ENCODE assay signal across 8 cellular contexts in genomic region chr21:31559368-31560119, GRCh38.
A peak's percentile ranks its signal among the peaks of the same experiment; 100 is the strongest.
DNase-seq lines count a peak whose midpoint lies in the region; ATAC-seq and TF ChIP-seq lines count a peak whose summit lies in the region.

No MANE protein-coding gene starts in this region.

- peak overlapping the region; percentile 84 for H3K4me2 ChIP-seq in HCT116 (ENCODE audit: low read length)

- no peaks in the 10 kb centered on the region for H3K9me2 ChIP-seq in HCT116 (ENCODE audit: insufficient read depth)

- H3K27me3 Mint-ChIP-seq in T-helper 2 cell treated with Interferon-gamma antibody and Interleukin-4, amounts not matched to agents 5 μg/mL and 100 μg/mL, for 36 hours (ENCODE audit: low read depth) = peaks cover 43% of the 10 kb centered on the region

- H3K4me3 ChIP-seq in HCT116 (replicated peaks in 1 of 2; ENCODE audit: low read depth in 1 of 2, low read length in 2 of 2) (peak overlapping the region; percentile 52 to 65), sigmoid colon (peak overlapping the region; percentile 12 to 64 (median 52))

- peaks cover 31% of the 10 kb centered on the region for H3K79me2 ChIP-seq in HCT116 (ENCODE audit: insufficient read depth, low read length)

- CTCF ChIA-PET in HCT116 (lab: Charles Lee) = interaction anchor here (0.5 to 1.7 kb wide), 5 partner anchors 12 to 212 kb away, joined by 3 to 5 read pairs (median 4); no protein-coding TSS in a partner anchor

- H3K4me1 Mint-ChIP-seq in T-helper 2 cell treated with Interferon-gamma antibody and Interleukin-4, amounts not matched to agents 5 μg/mL and 100 μg/mL, for 36 hours (ENCODE audit: low read depth) = peaks cover 32% of the 10 kb centered on the region

- 3 to 4% methylated on average over 54 of the region's 54 CpGs for WGBS in sigmoid colon, 2 donors

- peak; percentile 84 for ATAC-seq in HCT116

- TF ChIP-seq POLR2A in HCT116 (IDR thresholded peaks at IDR 0.05; ENCODE audit: borderline replicate concordance, extremely low read depth, insufficient read depth, insufficient read length) (no peak), sigmoid colon (IDR thresholded peaks at IDR 0.05) (no peak)

- POLR2A ChIA-PET in HCT116 (lab: Charles Lee) = interaction anchor here (0.6 to 1.8 kb wide), 13 partner anchors 11 to 357 kb away, joined by 3 to 6 read pairs (median 3); no protein-coding TSS in a partner anchor

- H3K4me3 Mint-ChIP-seq in T-helper 2 cell treated with Interferon-gamma antibody and Interleukin-4, amounts not matched to agents 5 μg/mL and 100 μg/mL, for 36 hours = peak overlapping the region; percentile 97

- no peak for TF ChIP-seq RAD21 in HCT116 (IDR thresholded peaks at IDR 0.05; ENCODE audit: low read depth)

- H3K36me3 ChIP-seq in HCT116 (ENCODE audit: control insufficient read depth in 1 of 2, insufficient read depth in 2 of 2, low read length in 2 of 2) = no peaks in the 10 kb centered on the region
- H3K36me3 ChIP-seq in sigmoid colon = no peaks in the 10 kb centered on the region

- no peak for TF ChIP-seq EP300 in sigmoid colon (IDR thresholded peaks at IDR 0.05)

- no peak overlapping the region for H2AFZ ChIP-seq in HCT116 (ENCODE audit: low read depth, low read length, poor library complexity, severe bottlenecking)

- peak overlapping the region; percentile 70 for H3K9ac ChIP-seq in HCT116 (ENCODE audit: low read length)

- TSS peak; percentile 80 for BruUV-seq in HCT116 (replicated peaks; lab: Mats Ljungman, UMichigan)

- H3K27ac ChIP-seq in HCT116 (ENCODE audit: low read depth, low read length) (peak overlapping the region; percentile 66), sigmoid colon (no peak overlapping the region)

- H3K27ac Mint-ChIP-seq in T-helper 2 cell treated with Interferon-gamma antibody and Interleukin-4, amounts not matched to agents 5 μg/mL and 100 μg/mL, for 36 hours = peak overlapping the region; percentile 90

- H4K20me1 ChIP-seq in HCT116 (ENCODE audit: insufficient read depth) = no peaks in the 10 kb centered on the region

- intact Hi-C loops in HCT116 (cut with micrococcal nuclease) = loop anchor here (2.0 kb wide), 1 partner anchor 205 kb away; no protein-coding TSS in a partner anchor
- intact Hi-C loops in sigmoid colon (cut with DNase I) = no loop called here

- H3K4me1 ChIP-seq in HCT116 (ENCODE audit: control insufficient read depth in 1 of 2, insufficient read depth in 2 of 2, low read length in 2 of 2) (peaks cover 26 to 49% of the 10 kb centered on the region in 2 experiments), sigmoid colon (peaks cover 0 to 29% (median 26%) of the 10 kb centered on the region in 4 donors)

- H3K36me3 Mint-ChIP-seq in T-helper 2 cell treated with Interferon-gamma antibody and Interleukin-4, amounts not matched to agents 5 μg/mL and 100 μg/mL, for 36 hours (ENCODE audit: low read depth) = no peaks in the 10 kb centered on the region

- RAD21 ChIA-PET in HCT116 (lab: Charles Lee; ENCODE audit: low non-redundant PET in 1 of 2, low total read pairs in 2 of 2, uncharacterized antibody in 2 of 2, unreplicated experiment in 2 of 2) = interaction anchor here in 1 of 2 experiments (0.7 kb wide), 1 partner anchor 199 kb away, joined by 4 read pairs; no protein-coding TSS in a partner anchor

- DNase-seq in ELF-1 (ENCODE audit: low read depth, low spot score) (peak; percentile 99), HCT116 (ENCODE audit: low read depth, low spot score) (peak; percentile 86), NCI-H1105 treated with DMSO at 0.1 percent for 48 hours (lab: John Stamatoyannopoulos, UW) (peak; percentile 97), astrocyte of the hippocampus (ENCODE audit: low read depth, low spot score) (peak; percentile 100), hippocampal formation (lab: John Stamatoyannopoulos, UW) (peak; percentile 89 to 96), sigmoid colon (peak; percentile 91), OCI-M1 (lab: John Stamatoyannopoulos, UW) (no peak)
- peak; percentile 88 for DNase-seq in T-helper 2 cell treated with Interferon-gamma antibody and Interleukin-4, amounts not matched to agents 5 μg/mL and 100 μg/mL, for 36 hours (ENCODE audit: low spot score)

- no peaks in the 10 kb centered on the region for H3K9me3 Mint-ChIP-seq in T-helper 2 cell treated with Interferon-gamma antibody and Interleukin-4, amounts not matched to agents 5 μg/mL and 100 μg/mL, for 36 hours

- H3K27me3 ChIP-seq in HCT116 (ENCODE audit: insufficient read depth, low read length) (no peaks in the 10 kb centered on the region), sigmoid colon (peaks cover 14 to 64% (median 38%) of the 10 kb centered on the region in 3 donors)

- H3K9me3 ChIP-seq in HCT116 (ENCODE audit: control insufficient read depth in 1 of 2, insufficient read depth in 1 of 2, low read depth in 1 of 2, low read length in 2 of 2) = no peaks in the 10 kb centered on the region
- no peaks in the 10 kb centered on the region for H3K9me3 ChIP-seq in sigmoid colon

- TF ChIP-seq CTCF in HCT116 (IDR thresholded peaks at IDR 0.05 in 2 of 3, conservative IDR thresholded peaks at IDR 0.05 in 1 of 3; ENCODE audit: borderline replicate concordance in 1 of 3, insufficient read depth in 1 of 3, low read depth in 2 of 3, low read length in 2 of 3) = no peak
- no peak for TF ChIP-seq CTCF in sigmoid colon (IDR thresholded peaks at IDR 0.05)

TF ChIP-seq in HCT116, 20 proteins besides CTCF, POLR2A, EP300 and RAD21:
- TF ChIP-seq ZNF274 (IDR thresholded peaks at IDR 0.05; ENCODE audit: low read depth, low read length) (no peak), JUND (IDR thresholded peaks at IDR 0.05) (no peak), YY1 (IDR thresholded peaks at IDR 0.05; ENCODE audit: extremely low read depth, insufficient replicate concordance, low read depth, low read length) (no peak), ELF1 (IDR thresholded peaks at IDR 0.05; ENCODE audit: borderline replicate concordance, low read depth) (no peak)
